1 cellular context compared by ENCODE assay signal in the genomic region with DNA sequence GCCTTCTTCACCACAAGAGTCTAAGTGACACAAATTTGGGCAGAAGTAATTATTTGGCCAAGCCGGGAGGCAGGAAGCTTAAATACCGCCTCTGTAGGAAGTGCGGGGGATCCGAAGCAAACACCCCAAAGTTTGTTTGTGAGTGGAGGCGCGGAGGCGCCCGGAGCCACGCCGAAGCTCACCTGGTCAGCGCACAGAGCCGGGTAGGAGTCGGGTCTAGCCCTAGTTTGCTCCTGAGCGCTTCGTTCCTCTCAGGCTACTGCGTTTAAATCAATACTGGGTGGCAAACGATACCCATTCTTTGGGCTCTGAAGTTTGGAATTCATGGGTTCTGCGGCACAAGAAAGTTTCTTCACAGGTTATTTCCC.
TF ChIP-seq lines count a peak whose summit lies in the region.

No MANE protein-coding gene starts in this region.

TF ChIP-seq in IMR-90, 13 proteins besides CTCF, POLR2A, EP300 and RAD21:
- no peak for TF ChIP-seq BHLHE40 (IDR thresholded peaks at IDR 0.05; ENCODE audit: low read depth, low read length)
- TF ChIP-seq CEBPB (IDR thresholded peaks at IDR 0.05; ENCODE audit: low read depth, low read length): no peak
- TF ChIP-seq MAFK (IDR thresholded peaks at IDR 0.05; ENCODE audit: low read depth, low read length): no peak
- TF ChIP-seq USF2 (IDR thresholded peaks at IDR 0.05; ENCODE audit: low read depth, low read length): no peak
- TF ChIP-seq, protein P1, sequence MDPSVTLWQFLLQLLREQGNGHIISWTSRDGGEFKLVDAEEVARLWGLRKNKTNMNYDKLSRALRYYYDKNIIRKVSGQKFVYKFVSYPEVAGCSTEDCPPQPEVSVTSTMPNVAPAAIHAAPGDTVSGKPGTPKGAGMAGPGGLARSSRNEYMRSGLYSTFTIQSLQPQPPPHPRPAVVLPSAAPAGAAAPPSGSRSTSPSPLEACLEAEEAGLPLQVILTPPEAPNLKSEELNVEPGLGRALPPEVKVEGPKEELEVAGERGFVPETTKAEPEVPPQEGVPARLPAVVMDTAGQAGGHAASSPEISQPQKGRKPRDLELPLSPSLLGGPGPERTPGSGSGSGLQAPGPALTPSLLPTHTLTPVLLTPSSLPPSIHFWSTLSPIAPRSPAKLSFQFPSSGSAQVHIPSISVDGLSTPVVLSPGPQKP (IDR thresholded peaks at IDR 0.05; ENCODE audit: borderline replicate concordance, low read depth, low read length): no peak
- TF ChIP-seq MXI1 (IDR thresholded peaks at IDR 0.05; ENCODE audit: borderline replicate concordance, low read depth, low read length): no peak
- TF ChIP-seq FOS (IDR thresholded peaks at IDR 0.05; ENCODE audit: low read depth, low read length): no peak
- no peak for TF ChIP-seq MAZ (IDR thresholded peaks at IDR 0.05; ENCODE audit: borderline replicate concordance, low read depth, low read length)
- TF ChIP-seq SMC3 (IDR thresholded peaks at IDR 0.05; ENCODE audit: low read depth, low read length): no peak
- TF ChIP-seq RFX5 (IDR thresholded peaks at IDR 0.05; ENCODE audit: low read depth, low read length): no peak
- no peak for TF ChIP-seq RCOR1 (IDR thresholded peaks at IDR 0.05; ENCODE audit: insufficient replicate concordance, low read length)
- no peak for TF ChIP-seq CHD1 (IDR thresholded peaks at IDR 0.05; ENCODE audit: low read depth, low read length)
- TF ChIP-seq NFE2L2 (IDR thresholded peaks at IDR 0.05; ENCODE audit: low read depth, low read length): no peak
